In the genomic region with DNA sequence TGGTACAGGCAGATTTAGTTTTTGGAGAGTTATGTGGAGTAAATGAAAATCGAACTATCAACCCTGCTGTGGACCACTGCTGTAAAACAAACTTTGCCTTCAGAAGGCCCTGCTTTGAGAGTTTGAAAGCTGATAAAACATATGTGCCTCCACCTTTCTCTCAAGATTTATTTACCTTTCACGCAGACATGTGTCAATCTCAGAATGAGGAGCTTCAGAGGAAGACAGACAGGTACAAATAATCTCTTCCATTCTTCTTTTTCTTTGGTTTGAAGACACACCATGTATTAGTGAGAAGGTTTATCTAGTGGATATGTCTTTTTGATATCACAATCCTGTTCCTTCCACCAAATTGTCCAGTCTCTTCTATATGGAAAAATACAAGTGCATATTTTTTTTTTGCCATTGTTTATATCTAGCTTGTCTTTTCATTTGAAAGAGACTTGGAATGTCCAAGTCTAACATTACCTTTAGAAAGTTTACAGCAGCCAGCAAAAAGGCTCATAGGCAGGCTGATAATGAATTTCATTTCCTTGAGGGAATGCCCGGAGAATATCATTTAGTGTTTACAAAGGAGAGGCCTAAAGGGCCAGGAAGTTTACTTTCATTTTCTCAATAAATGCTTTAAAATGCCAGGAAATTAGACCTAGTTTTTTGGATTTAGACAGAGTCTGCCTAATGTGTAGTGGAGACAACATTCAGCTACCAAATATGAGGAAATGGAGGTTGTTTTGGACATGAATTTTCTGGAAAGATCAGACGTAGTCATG, we compare ENCODE assay signal across 1 cellular context.
TF ChIP-seq lines count a peak whose summit lies in the region.

No MANE protein-coding gene starts in this region.

TF ChIP-seq in liver, 16 proteins besides CTCF, POLR2A, EP300 and RAD21 (continued from another document):
- TF ChIP-seq REST (IDR thresholded peaks at IDR 0.05) (no peak), NR2F2 (IDR thresholded peaks at IDR 0.05) (no peak)
